Comparison of ENCODE assay signal across 1 cellular context in genomic region chr6:31712296-31712695, GRCh38.
TF ChIP-seq lines count a peak whose summit lies in the region.

No MANE protein-coding gene starts in this region.

TF ChIP-seq in WTC11, 78 proteins besides CTCF, POLR2A, EP300 and RAD21:
- TF ChIP-seq ELF4 (CRISPR knock-in tag; IDR thresholded peaks at IDR 0.05; ENCODE audit: low read depth) (no peak), SP1 (CRISPR knock-in tag; conservative IDR thresholded peaks at IDR 0.05) (no peak), E2F1 (CRISPR knock-in tag; IDR thresholded peaks at IDR 0.05) (no peak), ZNF232 (CRISPR knock-in tag; IDR thresholded peaks at IDR 0.05) (no peak), ZNF121 (CRISPR knock-in tag; IDR thresholded peaks at IDR 0.05) (no peak), ZNF423 (CRISPR knock-in tag; IDR thresholded peaks at IDR 0.05) (no peak), TP53 (CRISPR knock-in tag; IDR thresholded peaks at IDR 0.05) (no peak), FOXJ3 (CRISPR knock-in tag; IDR thresholded peaks at IDR 0.05; ENCODE audit: borderline replicate concordance) (no peak), TEAD1 (CRISPR knock-in tag; IDR thresholded peaks at IDR 0.05) (no peak), AR (CRISPR knock-in tag; IDR thresholded peaks at IDR 0.05) (no peak), ZNF219 (CRISPR knock-in tag; IDR thresholded peaks at IDR 0.05; ENCODE audit: borderline replicate concordance) (no peak), ATF1 (CRISPR knock-in tag; IDR thresholded peaks at IDR 0.05) (no peak), IRF2 (CRISPR knock-in tag; IDR thresholded peaks at IDR 0.05; ENCODE audit: borderline replicate concordance, low read depth) (no peak), ZNF512 (CRISPR knock-in tag; IDR thresholded peaks at IDR 0.05; ENCODE audit: borderline replicate concordance) (no peak), CREB1 (CRISPR knock-in tag; IDR thresholded peaks at IDR 0.05) (no peak)
- TF ChIP-seq, protein P1, sequence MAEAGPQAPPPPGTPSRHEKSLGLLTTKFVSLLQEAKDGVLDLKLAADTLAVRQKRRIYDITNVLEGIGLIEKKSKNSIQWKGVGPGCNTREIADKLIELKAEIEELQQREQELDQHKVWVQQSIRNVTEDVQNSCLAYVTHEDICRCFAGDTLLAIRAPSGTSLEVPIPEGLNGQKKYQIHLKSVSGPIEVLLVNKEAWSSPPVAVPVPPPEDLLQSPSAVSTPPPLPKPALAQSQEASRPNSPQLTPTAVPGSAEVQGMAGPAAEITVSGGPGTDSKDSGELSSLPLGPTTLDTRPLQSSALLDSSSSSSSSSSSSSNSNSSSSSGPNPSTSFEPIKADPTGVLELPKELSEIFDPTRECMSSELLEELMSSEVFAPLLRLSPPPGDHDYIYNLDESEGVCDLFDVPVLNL (CRISPR knock-in tag; IDR thresholded peaks at IDR 0.05; ENCODE audit: borderline replicate concordance, low read depth): no peak
- TF ChIP-seq, protein P2, sequence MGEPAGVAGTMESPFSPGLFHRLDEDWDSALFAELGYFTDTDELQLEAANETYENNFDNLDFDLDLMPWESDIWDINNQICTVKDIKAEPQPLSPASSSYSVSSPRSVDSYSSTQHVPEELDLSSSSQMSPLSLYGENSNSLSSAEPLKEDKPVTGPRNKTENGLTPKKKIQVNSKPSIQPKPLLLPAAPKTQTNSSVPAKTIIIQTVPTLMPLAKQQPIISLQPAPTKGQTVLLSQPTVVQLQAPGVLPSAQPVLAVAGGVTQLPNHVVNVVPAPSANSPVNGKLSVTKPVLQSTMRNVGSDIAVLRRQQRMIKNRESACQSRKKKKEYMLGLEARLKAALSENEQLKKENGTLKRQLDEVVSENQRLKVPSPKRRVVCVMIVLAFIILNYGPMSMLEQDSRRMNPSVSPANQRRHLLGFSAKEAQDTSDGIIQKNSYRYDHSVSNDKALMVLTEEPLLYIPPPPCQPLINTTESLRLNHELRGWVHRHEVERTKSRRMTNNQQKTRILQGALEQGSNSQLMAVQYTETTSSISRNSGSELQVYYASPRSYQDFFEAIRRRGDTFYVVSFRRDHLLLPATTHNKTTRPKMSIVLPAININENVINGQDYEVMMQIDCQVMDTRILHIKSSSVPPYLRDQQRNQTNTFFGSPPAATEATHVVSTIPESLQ (CRISPR knock-in tag; IDR thresholded peaks at IDR 0.05): no peak
- TF ChIP-seq, protein P3, sequence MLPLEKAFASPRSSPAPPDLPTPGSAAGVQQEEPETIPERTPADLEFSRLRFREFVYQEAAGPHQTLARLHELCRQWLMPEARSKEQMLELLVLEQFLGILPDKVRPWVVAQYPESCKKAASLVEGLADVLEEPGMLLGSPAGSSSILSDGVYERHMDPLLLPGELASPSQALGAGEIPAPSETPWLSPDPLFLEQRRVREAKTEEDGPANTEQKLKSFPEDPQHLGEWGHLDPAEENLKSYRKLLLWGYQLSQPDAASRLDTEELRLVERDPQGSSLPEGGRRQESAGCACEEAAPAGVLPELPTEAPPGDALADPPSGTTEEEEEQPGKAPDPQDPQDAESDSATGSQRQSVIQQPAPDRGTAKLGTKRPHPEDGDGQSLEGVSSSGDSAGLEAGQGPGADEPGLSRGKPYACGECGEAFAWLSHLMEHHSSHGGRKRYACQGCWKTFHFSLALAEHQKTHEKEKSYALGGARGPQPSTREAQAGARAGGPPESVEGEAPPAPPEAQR (CRISPR knock-in tag; IDR thresholded peaks at IDR 0.05): no peak
- TF ChIP-seq, protein P4, sequence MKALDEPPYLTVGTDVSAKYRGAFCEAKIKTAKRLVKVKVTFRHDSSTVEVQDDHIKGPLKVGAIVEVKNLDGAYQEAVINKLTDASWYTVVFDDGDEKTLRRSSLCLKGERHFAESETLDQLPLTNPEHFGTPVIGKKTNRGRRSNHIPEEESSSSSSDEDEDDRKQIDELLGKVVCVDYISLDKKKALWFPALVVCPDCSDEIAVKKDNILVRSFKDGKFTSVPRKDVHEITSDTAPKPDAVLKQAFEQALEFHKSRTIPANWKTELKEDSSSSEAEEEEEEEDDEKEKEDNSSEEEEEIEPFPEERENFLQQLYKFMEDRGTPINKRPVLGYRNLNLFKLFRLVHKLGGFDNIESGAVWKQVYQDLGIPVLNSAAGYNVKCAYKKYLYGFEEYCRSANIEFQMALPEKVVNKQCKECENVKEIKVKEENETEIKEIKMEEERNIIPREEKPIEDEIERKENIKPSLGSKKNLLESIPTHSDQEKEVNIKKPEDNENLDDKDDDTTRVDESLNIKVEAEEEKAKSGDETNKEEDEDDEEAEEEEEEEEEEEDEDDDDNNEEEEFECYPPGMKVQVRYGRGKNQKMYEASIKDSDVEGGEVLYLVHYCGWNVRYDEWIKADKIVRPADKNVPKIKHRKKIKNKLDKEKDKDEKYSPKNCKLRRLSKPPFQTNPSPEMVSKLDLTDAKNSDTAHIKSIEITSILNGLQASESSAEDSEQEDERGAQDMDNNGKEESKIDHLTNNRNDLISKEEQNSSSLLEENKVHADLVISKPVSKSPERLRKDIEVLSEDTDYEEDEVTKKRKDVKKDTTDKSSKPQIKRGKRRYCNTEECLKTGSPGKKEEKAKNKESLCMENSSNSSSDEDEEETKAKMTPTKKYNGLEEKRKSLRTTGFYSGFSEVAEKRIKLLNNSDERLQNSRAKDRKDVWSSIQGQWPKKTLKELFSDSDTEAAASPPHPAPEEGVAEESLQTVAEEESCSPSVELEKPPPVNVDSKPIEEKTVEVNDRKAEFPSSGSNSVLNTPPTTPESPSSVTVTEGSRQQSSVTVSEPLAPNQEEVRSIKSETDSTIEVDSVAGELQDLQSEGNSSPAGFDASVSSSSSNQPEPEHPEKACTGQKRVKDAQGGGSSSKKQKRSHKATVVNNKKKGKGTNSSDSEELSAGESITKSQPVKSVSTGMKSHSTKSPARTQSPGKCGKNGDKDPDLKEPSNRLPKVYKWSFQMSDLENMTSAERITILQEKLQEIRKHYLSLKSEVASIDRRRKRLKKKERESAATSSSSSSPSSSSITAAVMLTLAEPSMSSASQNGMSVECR (CRISPR knock-in tag; IDR thresholded peaks at IDR 0.05; ENCODE audit: borderline replicate concordance): no peak
